Comparison of ENCODE assay signal across 8 cellular contexts in genomic region chr16:4957420-4957719, GRCh38. TPM values are rescaled to one million over a fixed set of nuclear protein-coding genes. Genes with fewer than 3 reads are reported as not detected.
DNase-seq lines count a peak whose midpoint lies in the region; ATAC-seq lines count a peak whose summit lies in the region.

No MANE protein-coding gene starts in this region.

- no peak for ATAC-seq in activated CD4-positive, alpha-beta T cell treated with anti-CD3 and anti-CD28 coated beads for 36 hours
- peak; percentile 0 for ATAC-seq in left colon

- H3K27ac ChIP-seq in angular gyrus (ENCODE audit: low read depth, low read length): peak overlapping the region; percentile 60
- peak overlapping the region; percentile 61 for H3K27ac ChIP-seq in substantia nigra (ENCODE audit: low read depth, low read length, poor library complexity, severe bottlenecking)

- H3K27me3 Mint-ChIP-seq in activated CD4-positive, alpha-beta T cell treated with anti-CD3 and anti-CD28 coated beads for 36 hours: peaks cover 31% of the 10 kb centered on the region

- H3K9me3 Mint-ChIP-seq in activated CD4-positive, alpha-beta T cell treated with anti-CD3 and anti-CD28 coated beads for 36 hours (ENCODE audit: low read depth): no peaks in the 10 kb centered on the region

- H3K4me1 Mint-ChIP-seq in activated CD4-positive, alpha-beta T cell treated with anti-CD3 and anti-CD28 coated beads for 36 hours: peaks cover 12% of the 10 kb centered on the region

- H3K4me3 Mint-ChIP-seq in activated CD4-positive, alpha-beta T cell treated with anti-CD3 and anti-CD28 coated beads for 36 hours: peak overlapping the region; percentile 75

- CTCF ChIA-PET in activated CD4-positive, alpha-beta T cell treated with anti-CD3 and anti-CD28 coated beads for 36 hours (lab: Charles Lee): interaction anchor here (0.7 to 1.0 kb wide), 4 partner anchors 141 to 1282 kb away, joined by 3 to 4 read pairs (median 3); no protein-coding TSS in a partner anchor

- POLR2A ChIA-PET in activated CD4-positive, alpha-beta T cell treated with anti-CD3 and anti-CD28 coated beads for 36 hours (lab: Charles Lee): no interaction called here

- DNase-seq in activated CD4-positive, alpha-beta T cell treated with anti-CD3 and anti-CD28 coated beads for 36 hours: no peak
- DNase-seq in activated CD4-positive, alpha-beta T cell treated with anti-CD3 and anti-CD28 coated beads for 1 hour: no peak
- DNase-seq in left colon: no peak
- no peak for DNase-seq in substantia nigra (lab: John Stamatoyannopoulos, UW)
- no peak for DNase-seq in anterior cingulate cortex (lab: John Stamatoyannopoulos, UW)
- DNase-seq in DMS 273 treated with DMSO at 0.1 percent for 48 hours (lab: John Stamatoyannopoulos, UW): no peak
- DNase-seq in hepatic stellate cell (ENCODE audit: low spot score): no peak

- intact Hi-C loops in activated CD4-positive, alpha-beta T cell treated with anti-CD3 and anti-CD28 coated beads for 36 hours (cut with DNase I, micrococcal nuclease): loop anchor here (2.0 to 10.0 kb wide), 9 partner anchors 110 to 703 kb away; partner anchors contain the start of genes ANKS3 (in 1 of the 2), DNAAF8 (in 1 of the 2), GLYR1 (in 1 of the 2) and MGRN1 (in 1 of the 2)
- intact Hi-C loops in left colon (cut with DNase I, micrococcal nuclease): loop anchor here in 1 of 2 donors (5.0 kb wide), 1 partner anchor 110 kb away; the partner anchor contains the start of genes GLYR1 and UBN1

- peak overlapping the region; percentile 1 for H3K27ac Mint-ChIP-seq in activated CD4-positive, alpha-beta T cell treated with anti-CD3 and anti-CD28 coated beads for 36 hours

- no peaks in the 10 kb centered on the region for H3K36me3 Mint-ChIP-seq in activated CD4-positive, alpha-beta T cell treated with anti-CD3 and anti-CD28 coated beads for 36 hours (ENCODE audit: low read depth)

RNA-seq across cellular contexts. Expression of gene SEC14L5, which starts 0.8 kb away (rescaled TPM):
- total RNA-seq in activated CD4-positive, alpha-beta T cell treated with anti-CD3 and anti-CD28 coated beads for 36 hours: under 1 TPM; 0.09 to 0.28 TPM
- total RNA-seq in left colon: 1 to 10 TPM; 1.4 to 1.8 TPM

RNA-seq across cellular contexts. Expression of gene PPL, which starts 20.4 kb away (rescaled TPM):
- total RNA-seq in activated CD4-positive, alpha-beta T cell treated with anti-CD3 and anti-CD28 coated beads for 36 hours: not detected
- 10 to 100 TPM; 14.7 to 15.6 TPM for total RNA-seq in left colon

Comparison
In these comparisons a context has a peak if more than half of its experiments do, and no peak if none do; other contexts are left out.
1. RNA of gene PPL, which starts 20.4 kb away (total RNA-seq): 14.7 to 15.6 TPM in left colon; not detected in activated CD4-positive, alpha-beta T cell treated with anti-CD3 and anti-CD28 coated beads for 36 hours; every median in the first group is over 10 times any median in the second.